In the genomic region with DNA sequence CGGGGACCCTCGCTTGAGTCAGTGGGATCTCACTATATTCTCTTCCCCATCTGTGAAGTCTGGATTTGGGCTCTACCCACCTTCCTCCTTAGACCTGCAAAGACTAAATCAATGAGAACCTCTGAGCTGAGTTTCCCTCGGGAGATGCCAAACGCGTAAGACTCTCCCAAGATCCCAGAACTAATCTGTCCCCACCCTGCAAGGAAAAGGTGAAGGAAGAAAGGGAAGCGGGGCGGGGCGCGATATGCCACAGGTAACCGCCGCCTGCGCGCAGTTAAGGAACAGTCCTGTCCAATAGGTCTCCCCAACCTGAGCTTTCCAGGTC, we compare ENCODE assay signal across 2 cellular contexts.
TF ChIP-seq lines count a peak whose summit lies in the region.

No MANE protein-coding gene starts in this region.

TF ChIP-seq in liver, 16 proteins besides CTCF, POLR2A, EP300 and RAD21:
- TF ChIP-seq TAF1 (conservative IDR thresholded peaks at IDR 0.05) (no peak), JUND (IDR thresholded peaks at IDR 0.05) (no peak), GABPA (IDR thresholded peaks at IDR 0.05 in 1 of 2, conservative IDR thresholded peaks at IDR 0.05 in 1 of 2) (no peak), FOXA1 (IDR thresholded peaks at IDR 0.05) (no peak), RXRA (IDR thresholded peaks at IDR 0.05) (no peak), EGR1 (IDR thresholded peaks at IDR 0.05; ENCODE audit: low read depth in 2 of 2) (no peak), FOXA2 (IDR thresholded peaks at IDR 0.05) (no peak), HNF4G (IDR thresholded peaks at IDR 0.05) (no peak), NR2F2 (IDR thresholded peaks at IDR 0.05) (no peak), YY1 (IDR thresholded peaks at IDR 0.05) (no peak), HNF4A (conservative IDR thresholded peaks at IDR 0.05) (no peak), SP1 (IDR thresholded peaks at IDR 0.05) (no peak)
- TF ChIP-seq, protein P1, sequence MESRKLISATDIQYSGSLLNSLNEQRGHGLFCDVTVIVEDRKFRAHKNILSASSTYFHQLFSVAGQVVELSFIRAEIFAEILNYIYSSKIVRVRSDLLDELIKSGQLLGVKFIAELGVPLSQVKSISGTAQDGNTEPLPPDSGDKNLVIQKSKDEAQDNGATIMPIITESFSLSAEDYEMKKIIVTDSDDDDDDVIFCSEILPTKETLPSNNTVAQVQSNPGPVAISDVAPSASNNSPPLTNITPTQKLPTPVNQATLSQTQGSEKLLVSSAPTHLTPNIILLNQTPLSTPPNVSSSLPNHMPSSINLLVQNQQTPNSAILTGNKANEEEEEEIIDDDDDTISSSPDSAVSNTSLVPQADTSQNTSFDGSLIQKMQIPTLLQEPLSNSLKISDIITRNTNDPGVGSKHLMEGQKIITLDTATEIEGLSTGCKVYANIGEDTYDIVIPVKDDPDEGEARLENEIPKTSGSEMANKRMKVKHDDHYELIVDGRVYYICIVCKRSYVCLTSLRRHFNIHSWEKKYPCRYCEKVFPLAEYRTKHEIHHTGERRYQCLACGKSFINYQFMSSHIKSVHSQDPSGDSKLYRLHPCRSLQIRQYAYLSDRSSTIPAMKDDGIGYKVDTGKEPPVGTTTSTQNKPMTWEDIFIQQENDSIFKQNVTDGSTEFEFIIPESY (IDR thresholded peaks at IDR 0.05): no peak
- TF ChIP-seq, protein P2, sequence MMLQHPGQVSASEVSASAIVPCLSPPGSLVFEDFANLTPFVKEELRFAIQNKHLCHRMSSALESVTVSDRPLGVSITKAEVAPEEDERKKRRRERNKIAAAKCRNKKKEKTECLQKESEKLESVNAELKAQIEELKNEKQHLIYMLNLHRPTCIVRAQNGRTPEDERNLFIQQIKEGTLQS (IDR thresholded peaks at IDR 0.05): no peak
- TF ChIP-seq, protein P3, sequence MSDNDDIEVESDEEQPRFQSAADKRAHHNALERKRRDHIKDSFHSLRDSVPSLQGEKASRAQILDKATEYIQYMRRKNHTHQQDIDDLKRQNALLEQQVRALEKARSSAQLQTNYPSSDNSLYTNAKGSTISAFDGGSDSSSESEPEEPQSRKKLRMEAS (IDR thresholded peaks at IDR 0.05): no peak
- TF ChIP-seq, protein P4, sequence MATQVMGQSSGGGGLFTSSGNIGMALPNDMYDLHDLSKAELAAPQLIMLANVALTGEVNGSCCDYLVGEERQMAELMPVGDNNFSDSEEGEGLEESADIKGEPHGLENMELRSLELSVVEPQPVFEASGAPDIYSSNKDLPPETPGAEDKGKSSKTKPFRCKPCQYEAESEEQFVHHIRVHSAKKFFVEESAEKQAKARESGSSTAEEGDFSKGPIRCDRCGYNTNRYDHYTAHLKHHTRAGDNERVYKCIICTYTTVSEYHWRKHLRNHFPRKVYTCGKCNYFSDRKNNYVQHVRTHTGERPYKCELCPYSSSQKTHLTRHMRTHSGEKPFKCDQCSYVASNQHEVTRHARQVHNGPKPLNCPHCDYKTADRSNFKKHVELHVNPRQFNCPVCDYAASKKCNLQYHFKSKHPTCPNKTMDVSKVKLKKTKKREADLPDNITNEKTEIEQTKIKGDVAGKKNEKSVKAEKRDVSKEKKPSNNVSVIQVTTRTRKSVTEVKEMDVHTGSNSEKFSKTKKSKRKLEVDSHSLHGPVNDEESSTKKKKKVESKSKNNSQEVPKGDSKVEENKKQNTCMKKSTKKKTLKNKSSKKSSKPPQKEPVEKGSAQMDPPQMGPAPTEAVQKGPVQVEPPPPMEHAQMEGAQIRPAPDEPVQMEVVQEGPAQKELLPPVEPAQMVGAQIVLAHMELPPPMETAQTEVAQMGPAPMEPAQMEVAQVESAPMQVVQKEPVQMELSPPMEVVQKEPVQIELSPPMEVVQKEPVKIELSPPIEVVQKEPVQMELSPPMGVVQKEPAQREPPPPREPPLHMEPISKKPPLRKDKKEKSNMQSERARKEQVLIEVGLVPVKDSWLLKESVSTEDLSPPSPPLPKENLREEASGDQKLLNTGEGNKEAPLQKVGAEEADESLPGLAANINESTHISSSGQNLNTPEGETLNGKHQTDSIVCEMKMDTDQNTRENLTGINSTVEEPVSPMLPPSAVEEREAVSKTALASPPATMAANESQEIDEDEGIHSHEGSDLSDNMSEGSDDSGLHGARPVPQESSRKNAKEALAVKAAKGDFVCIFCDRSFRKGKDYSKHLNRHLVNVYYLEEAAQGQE (IDR thresholded peaks at IDR 0.05): no peak

TF ChIP-seq in HepG2, 621 proteins besides CTCF, POLR2A, EP300 and RAD21:
- TF ChIP-seq MEF2D (CRISPR knock-in tag; IDR thresholded peaks at IDR 0.05): no peak
- no peak for TF ChIP-seq ZFP36 (IDR thresholded peaks at IDR 0.05; ENCODE audit: borderline replicate concordance, low read depth, low read length, partially characterized antibody)
- TF ChIP-seq THAP11 (CRISPR knock-in tag; IDR thresholded peaks at IDR 0.05): no peak
- TF ChIP-seq ZBTB42 (CRISPR knock-in tag; IDR thresholded peaks at IDR 0.05): no peak
